ENCODE assay signal across 29 cellular contexts in genomic region chr5:155021858-155022257, GRCh38. TPM values are rescaled to one million over a fixed set of nuclear protein-coding genes. Genes with fewer than 3 reads are reported as not detected.
"Had no signal": no experiment of that assay in that cellular context is flagged by ENCODE, and none has a peak within 500 bp of the region (broad histone marks: within the 10 kb centered on the region; RNA-seq: fewer than 3 reads in every experiment).

No MANE protein-coding gene starts in this region.

- H3K4me3 ChIP-seq: Peyer's patch had no signal

- DNase-seq: activated CD4-positive, alpha-beta T cell treated with anti-CD3 and anti-CD28 coated beads for 36 hours; activated CD4-positive, alpha-beta T cell treated with anti-CD3 and anti-CD28 coated beads, Interleukin-2, amount 10 ng/mL, durations not matched to agents 7 days and 5 days; activated CD4-positive, alpha-beta T cell treated with anti-CD3 and anti-CD28 coated beads, Interleukin-2, amount 50 U/mL, for 48 hours; activated CD8-positive, alpha-beta T cell treated with anti-CD3 and anti-CD28 coated beads, Interleukin-2, amount 10 ng/mL, durations not matched to agents 7 days and 5 days; activated gamma-delta T cell; activated naive CD4-positive, alpha-beta T cell treated with Interleukin-2 at 50 U/mL for 16 hours; activated T-cell treated with anti-CD3 and anti-CD28 coated beads, Interleukin-2, amount 50 U/mL, for 24 hours; anterior cingulate cortex; caudate nucleus; MM.1S; NCI-H1105; NCI-H1436; NCI-H1694; NCI-H1930; NCI-H2081 treated with DMSO at 0.1 percent for 48 hours; NCI-H345; NCI-H524 treated with DMSO at 0.1 percent for 48 hours; PC-3; Peyer's patch; RPMI8226; SHP77 treated with DMSO at 0.1 percent for 48 hours; T1000 had no signal

- H3K36me3 ChIP-seq: Peyer's patch had no signal

- H3K9me3 ChIP-seq: Peyer's patch had no signal

- H3K4me1 Mint-ChIP-seq: activated CD4-positive, alpha-beta T cell treated with anti-CD3 and anti-CD28 coated beads, Interleukin-2, amount 10 ng/mL, durations not matched to agents 7 days and 5 days; activated naive CD4-positive, alpha-beta T cell treated with anti-CD3 and anti-CD28 coated beads, Interleukin-2, amount 50 U/mL, for 24 hours; brain had no signal

- H3K4me3 Mint-ChIP-seq: activated CD4-positive, alpha-beta T cell treated with anti-CD3 and anti-CD28 coated beads for 36 hours; activated CD4-positive, alpha-beta T cell treated with anti-CD3 and anti-CD28 coated beads, Interleukin-2, amount 10 ng/mL, durations not matched to agents 7 days and 5 days; activated CD8-positive, alpha-beta T cell treated with anti-CD3 and anti-CD28 coated beads, Interleukin-2, amount 10 ng/mL, durations not matched to agents 7 days and 5 days; activated naive CD4-positive, alpha-beta T cell treated with anti-CD3 and anti-CD28 coated beads, Interleukin-2, amount 50 U/mL, for 24 hours; activated T-cell treated with anti-CD3 and anti-CD28 coated beads, Interleukin-2, amount 50 U/mL, for 24 hours; brain had no signal

- H3K27ac ChIP-seq: Peyer's patch had no signal

- H3K4me1 ChIP-seq: Peyer's patch had no signal

- H3K9me3 Mint-ChIP-seq: activated CD4-positive, alpha-beta T cell treated with anti-CD3 and anti-CD28 coated beads, Interleukin-2, amount 10 ng/mL, durations not matched to agents 7 days and 5 days; activated naive CD4-positive, alpha-beta T cell treated with anti-CD3 and anti-CD28 coated beads, Interleukin-2, amount 50 U/mL, for 24 hours; activated T-cell treated with anti-CD3 and anti-CD28 coated beads, Interleukin-2, amount 50 U/mL, for 24 hours; activated T-helper 2 cell treated with anti-CD3 and anti-CD28 coated beads, Interferon-gamma antibody, Interleukin-2, Interleukin-4, amounts not matched to agents 10 μg/mL and 5 μg/mL and 100 μg/mL, durations not matched to agents 14 hours and 24 hours and 36 hours had no signal

- H3K27me3 ChIP-seq: Peyer's patch had no signal

- FAIRE-seq: bronchial epithelial cell, colon had no signal

- H3K36me3 Mint-ChIP-seq: activated naive CD4-positive, alpha-beta T cell treated with anti-CD3 and anti-CD28 coated beads, Interleukin-2, amount 50 U/mL, for 24 hours; brain had no signal

- H3K27ac Mint-ChIP-seq: activated CD4-positive, alpha-beta T cell treated with anti-CD3 and anti-CD28 coated beads for 36 hours; activated CD4-positive, alpha-beta T cell treated with anti-CD3 and anti-CD28 coated beads, Interleukin-2, amount 10 ng/mL, durations not matched to agents 7 days and 5 days; activated CD8-positive, alpha-beta T cell treated with anti-CD3 and anti-CD28 coated beads, Interleukin-2, amount 10 ng/mL, durations not matched to agents 7 days and 5 days; activated naive CD4-positive, alpha-beta T cell treated with anti-CD3 and anti-CD28 coated beads, Interleukin-2, amount 50 U/mL, for 24 hours; activated T-cell treated with anti-CD3 and anti-CD28 coated beads, Interleukin-2, amount 50 U/mL, for 24 hours; activated T-helper 2 cell treated with anti-CD3 and anti-CD28 coated beads, Interferon-gamma antibody, Interleukin-2, Interleukin-4, amounts not matched to agents 10 μg/mL and 5 μg/mL and 100 μg/mL, durations not matched to agents 14 hours and 24 hours and 36 hours; brain had no signal

- ATAC-seq: activated CD4-positive, alpha-beta T cell treated with anti-CD3 and anti-CD28 coated beads for 36 hours; activated CD4-positive, CD25-positive, alpha-beta regulatory T cell treated with anti-CD3 and anti-CD28 coated beads, Interleukin-2, amount 50 U/mL, for 24 hours; activated CD8-positive, alpha-beta T cell treated with anti-CD3 and anti-CD28 coated beads, Interleukin-2, amount 10 ng/mL, durations not matched to agents 7 days and 5 days; PC-3 had no signal

RNA-seq across cellular contexts. Expression of gene KIF4B, which starts 8.3 kb away (rescaled TPM):
- total RNA-seq: activated CD4-positive, alpha-beta T cell treated with anti-CD3 and anti-CD28 coated beads, Interleukin-2, amount 10 ng/mL, durations not matched to agents 7 days and 5 days; PC-3; Peyer's patch; SK-MEL-5 had no signal
